32 cellular contexts compared by ENCODE assay signal in genomic region chr15:56953790-56954189, GRCh38.
"Had no signal": no experiment of that assay in that cellular context is flagged by ENCODE, and none has a peak within 500 bp of the region (broad histone marks: within the 10 kb centered on the region; RNA-seq: fewer than 3 reads in every experiment).

No MANE protein-coding gene starts in this region.

- H3K36me3 ChIP-seq: ascending aorta, WERI-Rb-1 had no signal

- ATAC-seq: activated CD4-positive, alpha-beta T cell treated with anti-CD3 and anti-CD28 coated beads for 36 hours; activated CD4-positive, CD25-positive, alpha-beta regulatory T cell treated with anti-CD3 and anti-CD28 coated beads, Interleukin-2, amount 50 U/mL, for 24 hours; activated CD8-positive, alpha-beta memory T cell treated with anti-CD3 and anti-CD28 coated beads, Interleukin-2, amount 10 ng/mL, durations not matched to agents 7 days and 5 days; activated CD8-positive, alpha-beta T cell treated with anti-CD3 and anti-CD28 coated beads, Interleukin-2, amount 10 ng/mL, durations not matched to agents 7 days and 5 days; activated naive CD8-positive, alpha-beta T cell treated with anti-CD3 and anti-CD28 coated beads, Interleukin-2, amount 50 U/mL, for 24 hours; WTC11 had no signal

- H3K27me3 ChIP-seq: ascending aorta, cardiac muscle cell had no signal

- H3K4me3 ChIP-seq: ascending aorta, cardiac muscle cell had no signal

- DNase-seq: activated CD4-positive, alpha-beta memory T cell treated with anti-CD3 and anti-CD28 coated beads, Interleukin-2, amount 10 ng/mL, durations not matched to agents 7 days and 5 days; activated CD4-positive, alpha-beta T cell treated with anti-CD3 and anti-CD28 coated beads for 1 hour; activated CD4-positive, alpha-beta T cell treated with anti-CD3 and anti-CD28 coated beads for 36 hours; activated CD4-positive, alpha-beta T cell treated with anti-CD3 and anti-CD28 coated beads for 48 hours; activated CD4-positive, alpha-beta T cell treated with anti-CD3 and anti-CD28 coated beads, Interleukin-2, amount 10 ng/mL, durations not matched to agents 7 days and 5 days; activated CD4-positive, alpha-beta T cell treated with anti-CD3 and anti-CD28 coated beads, Interleukin-2, amount 50 U/mL, for 48 hours; activated CD4-positive, CD25-positive, alpha-beta regulatory T cell; activated CD8-positive, alpha-beta memory T cell treated with anti-CD3 and anti-CD28 coated beads for 24 hours; activated CD8-positive, alpha-beta memory T cell treated with anti-CD3 and anti-CD28 coated beads, Interleukin-2, amount 10 ng/mL, durations not matched to agents 7 days and 5 days; activated CD8-positive, alpha-beta memory T cell treated with anti-CD3 and anti-CD28 coated beads, Interleukin-2, amount 50 U/mL, for 48 hours; activated CD8-positive, alpha-beta T cell treated with anti-CD3 and anti-CD28 coated beads, Interleukin-2, amount 10 ng/mL, durations not matched to agents 7 days and 5 days; activated effector memory CD4-positive, alpha-beta T cell treated with Interleukin-2 at 50 U/mL for 16 hours; activated gamma-delta T cell; activated naive CD4-positive, alpha-beta T cell treated with anti-CD3 and anti-CD28 coated beads, Interleukin-2, amount 10 ng/mL, durations not matched to agents 7 days and 5 days; activated naive CD4-positive, alpha-beta T cell treated with Interleukin-2 at 50 U/mL for 16 hours; activated naive CD8-positive, alpha-beta T cell treated with anti-CD3 and anti-CD28 coated beads, Interleukin-2, amount 10 ng/mL, durations not matched to agents 7 days and 5 days; activated naive CD8-positive, alpha-beta T cell treated with anti-CD3 and anti-CD28 coated beads, Interleukin-2, amount 50 U/mL, for 24 hours; activated T-cell treated with anti-CD3 and anti-CD28 coated beads, Interleukin-2, amount 50 U/mL, for 24 hours; activated T-cell treated with anti-CD3 and anti-CD28 coated beads, Interleukin-2, amount 50 U/mL, for 48 hours; amygdala; anterior cingulate cortex; caudate nucleus; T-helper 2 cell; T-helper 9 cell; WERI-Rb-1 had no signal

- FAIRE-seq: bronchial epithelial cell, colon, TTC549 had no signal

- H3K27ac ChIP-seq: ascending aorta, cardiac muscle cell, WERI-Rb-1 had no signal

- H3K4me1 ChIP-seq: ascending aorta had no signal
